ENCODE assay signal across 9 cellular contexts in genomic region chr9:35673132-35673997, GRCh38. TPM values are rescaled to one million over a fixed set of nuclear protein-coding genes. Genes with fewer than 3 reads are reported as not detected.
DNase-seq lines count a peak whose midpoint lies in the region; ATAC-seq and TF ChIP-seq lines count a peak whose summit lies in the region.
"Had no signal": no experiment of that assay in that cellular context is flagged by ENCODE, and none has a peak within 500 bp of the region (broad histone marks: within the 10 kb centered on the region; RNA-seq: fewer than 3 reads in every experiment).

Gene CA9 (plus strand): TSS chr9:35673928. CDS start chr9:35673960, 32 bp downstream.

- WGBS in lower leg skin, 2 donors = 46 to 47% methylated on average over 9 of the region's 9 CpGs

- no peaks in the 10 kb centered on the region for H3K27me3 ChIP-seq in CD4-positive, alpha-beta memory T cell (ENCODE audit: insufficient read depth, low read length)

- CTCF ChIA-PET in CD4-positive, alpha-beta memory T cell (lab: Charles Lee; ENCODE audit: partially characterized antibody) = interaction anchor here (1.0 to 2.0 kb wide), 3 partner anchors 9 to 27 kb away, joined by 3 to 7 read pairs (median 4); no protein-coding TSS in a partner anchor

- H3K36me3 Mint-ChIP-seq in CD4-positive, alpha-beta memory T cell = no peaks in the 10 kb centered on the region
- no peaks in the 10 kb centered on the region for H3K36me3 Mint-ChIP-seq in naive thymus-derived CD8-positive, alpha-beta T cell

- peaks cover 3 to 6% of the 10 kb centered on the region in 2 donors for H3K27me3 Mint-ChIP-seq in CD4-positive, alpha-beta memory T cell
- H3K27me3 Mint-ChIP-seq in naive thymus-derived CD8-positive, alpha-beta T cell = peaks cover 0 to 6% (median 0%) of the 10 kb centered on the region in 5 donors

- no peak for TF ChIP-seq POLR2A in lower leg skin (IDR thresholded peaks at IDR 0.05)

- no peaks in the 10 kb centered on the region for H3K9me3 ChIP-seq in CD4-positive, alpha-beta memory T cell (ENCODE audit: control insufficient read depth in 1 of 2, low read length in 2 of 2)

- no peak for ATAC-seq in naive thymus-derived CD8-positive, alpha-beta T cell
- ATAC-seq in HG03175 (IDR thresholded peaks at IDR 0.05; ENCODE audit: unreplicated experiment) (no peak), GM18870 (IDR thresholded peaks at IDR 0.05; ENCODE audit: unreplicated experiment) (no peak)

- POLR2A ChIA-PET in CD4-positive, alpha-beta memory T cell (lab: Charles Lee; ENCODE audit: partially characterized antibody) = no interaction called here
- POLR2A ChIA-PET in naive thymus-derived CD8-positive, alpha-beta T cell (lab: Charles Lee) = interaction anchor here (0.5 to 1.1 kb wide), 2 partner anchors 9 to 37 kb away, joined by 4 to 5 read pairs; partner anchors contain the start of gene ARHGEF39

- H3K4me3 ChIP-seq in CD4-positive, alpha-beta memory T cell (ENCODE audit: low read length in 2 of 2) = no peak within 1 kb of the TSS
- H3K4me3 ChIP-seq in lower leg skin (ENCODE audit: low read depth, poor library complexity, severe bottlenecking) = no peak within 1 kb of the TSS

- H3K9me3 Mint-ChIP-seq in CD4-positive, alpha-beta memory T cell = no peaks in the 10 kb centered on the region
- H3K9me3 Mint-ChIP-seq in naive thymus-derived CD8-positive, alpha-beta T cell = no peaks in the 10 kb centered on the region

- H3K4me1 Mint-ChIP-seq in CD4-positive, alpha-beta memory T cell = peaks cover 12 to 15% (median 14%) of the 10 kb centered on the region in 4 donors
- H3K4me1 Mint-ChIP-seq in naive thymus-derived CD8-positive, alpha-beta T cell = peaks cover 12 to 18% (median 16%) of the 10 kb centered on the region in 4 donors

- H3K4me3 Mint-ChIP-seq in CD4-positive, alpha-beta memory T cell = peak within 1 kb of the TSS; percentile 19 to 81 (median 70)
- peak within 1 kb of the TSS; percentile 32 to 82 (median 68) for H3K4me3 Mint-ChIP-seq in naive thymus-derived CD8-positive, alpha-beta T cell

- TF ChIP-seq CTCF in lower leg skin (IDR thresholded peaks at IDR 0.05) = no peak

- H3K36me3 ChIP-seq in CD4-positive, alpha-beta memory T cell (ENCODE audit: insufficient read depth, low read length) = no peaks in the 10 kb centered on the region

- no peak within 1 kb of the TSS for H3K27ac ChIP-seq in CD4-positive, alpha-beta memory T cell (ENCODE audit: low read depth, low read length)

- no peak for DNase-seq in CD4-positive, alpha-beta memory T cell
- DNase-seq in NCI-H1105 treated with DMSO at 0.1 percent for 48 hours (lab: John Stamatoyannopoulos, UW) = peak; percentile 95
- DNase-seq in cerebellar nuclear complex (lab: John Stamatoyannopoulos, UW) = peak; percentile 52 to 86
- no peak for DNase-seq in naive thymus-derived CD8-positive, alpha-beta T cell
- DNase-seq in HuH-7 (ENCODE audit: low spot score) = no peak
- DNase-seq in lower leg skin (ENCODE audit: low spot score in 2 of 2) = no peak
- DNase-seq: DND-41 had no signal

- H3K27ac Mint-ChIP-seq in CD4-positive, alpha-beta memory T cell = peak within 1 kb of the TSS in 3 of 7 donors; percentile 18 to 51 (median 22)
- peak within 1 kb of the TSS in 4 of 10 donors; percentile 18 to 63 (median 42) for H3K27ac Mint-ChIP-seq in naive thymus-derived CD8-positive, alpha-beta T cell

- intact Hi-C loops in CD4-positive, alpha-beta memory T cell (cut with micrococcal nuclease) = no loop called here
- intact Hi-C loops in lower leg skin (cut with DNase I; ENCODE audit: low total_unique reads) = loop anchor here (10.0 kb wide), 1 partner anchor 51 kb away; no protein-coding TSS in a partner anchor

- H3K4me1 ChIP-seq in CD4-positive, alpha-beta memory T cell (ENCODE audit: insufficient read depth, low read length) = peaks cover 12% of the 10 kb centered on the region

RNA-seq across cellular contexts. Expression of gene CA9, which starts in this region (rescaled TPM):
- total RNA-seq in CD4-positive, alpha-beta memory T cell = not detected
- polyA plus RNA-seq in CD4-positive, alpha-beta memory T cell = not detected
- not detected for total RNA-seq in naive thymus-derived CD8-positive, alpha-beta T cell
- polyA plus RNA-seq in naive thymus-derived CD8-positive, alpha-beta T cell = not detected
- 10 to 100 TPM in 1 of 4 donors, 1 to 10 TPM in 2, under 1 TPM in 1; 0.25 to 22.2 (median 4.2) TPM for total RNA-seq in lower leg skin

Comparison
In these comparisons a context has a peak if more than half of its experiments do, and no peak if none do; other contexts are left out.
1. DNase-seq: peak in NCI-H1105 treated with DMSO at 0.1 percent for 48 hours (single experiment) and cerebellar nuclear complex (2 of 2); none in CD4-positive, alpha-beta memory T cell (0 of 5), naive thymus-derived CD8-positive, alpha-beta T cell (0 of 10), HuH-7 (single experiment) and lower leg skin (0 of 2).